Comparison of ENCODE assay signal across 12 cellular contexts in genomic region chr1:39128959-39129358, GRCh38.
DNase-seq lines count a peak whose midpoint lies in the region; ATAC-seq and TF ChIP-seq lines count a peak whose summit lies in the region.
"Had no signal": no experiment of that assay in that cellular context is flagged by ENCODE, and none has a peak within 500 bp of the region (broad histone marks: within the 10 kb centered on the region; RNA-seq: fewer than 3 reads in every experiment).

No MANE protein-coding gene starts in this region.

- no peak for TF ChIP-seq CTCF in MCF 10A (IDR thresholded peaks at IDR 0.05; ENCODE audit: unreplicated experiment)
- no peak for TF ChIP-seq CTCF in lung (IDR thresholded peaks at IDR 0.05; ENCODE audit: control extremely low read depth, extremely low read depth)
- no peak for TF ChIP-seq CTCF in GM13977 (IDR thresholded peaks at IDR 0.05; ENCODE audit: extremely low read depth, insufficient read depth, missing control alignments)

- H3K4me3 ChIP-seq in lung (no peak overlapping the region), MG63 (no peak overlapping the region)
- H3K4me3 ChIP-seq: testis had no signal

- POLR2A ChIA-PET in MCF 10A (lab: Yijun Ruan, JAX) = interaction anchor here (0.6 to 15.4 kb wide), 13 partner anchors 8 to 271 kb away, joined by 3 to 427 read pairs (median 11); partner anchors contain the start of gene NDUFS5

- DNase-seq in activated T-cell treated with anti-CD3 and anti-CD28 coated beads, Interleukin-2, amount 50 U/mL, for 72 hours = no peak
- DNase-seq in activated T-cell treated with anti-CD3 and anti-CD28 coated beads, Interleukin-2, amount 50 U/mL, for 4 hours = no peak
- peak; percentile 96 for DNase-seq in MCF 10A (ENCODE audit: unreplicated experiment)
- peak; percentile 87 for DNase-seq in lung (ENCODE audit: low spot score)
- peak; percentile 83 for DNase-seq in ureter (ENCODE audit: low spot score)
- DNase-seq in MG63 = no peak
- no peak for DNase-seq in putamen (ENCODE audit: low spot score)
- DNase-seq in GM13977 (ENCODE audit: low spot score) = no peak
- DNase-seq: NCI-H446 treated with DMSO at 0.1 percent for 48 hours; stimulated activated CD4-positive, alpha-beta T cell treated with anti-CD3 and anti-CD28 coated beads, Interleukin-2, amount 100 ng/mL, for 48 hours; testis had no signal

- no TSS peak for BruUV-seq in MCF 10A (replicated peaks; lab: Mats Ljungman, UMichigan)

- no peaks in the 10 kb centered on the region for H3K9me3 ChIP-seq in lung (ENCODE audit: control insufficient read depth in 2 of 2, insufficient read depth in 1 of 2, low read length in 1 of 2)
- H3K9me3 ChIP-seq in MG63 = no peaks in the 10 kb centered on the region
- H3K9me3 ChIP-seq: testis had no signal

- H3K36me3 ChIP-seq in lung (ENCODE audit: control insufficient read depth in 2 of 2, insufficient read depth in 2 of 2, low read length in 2 of 2) = peaks cover 0 to 1% of the 10 kb centered on the region in 2 donors
- H3K36me3 ChIP-seq in MG63 = peaks cover 8% of the 10 kb centered on the region

- H3K27me3 ChIP-seq in lung (ENCODE audit: control insufficient read depth, insufficient read depth) = no peaks in the 10 kb centered on the region
- no peaks in the 10 kb centered on the region for H3K27me3 ChIP-seq in MG63
- H3K27me3 ChIP-seq: testis had no signal

- H3K36me3 Mint-ChIP-seq in activated T-cell treated with anti-CD3 and anti-CD28 coated beads, Interleukin-2, amount 50 U/mL, for 72 hours (ENCODE audit: insufficient read depth in 2 of 2) = no peaks in the 10 kb centered on the region
- no peaks in the 10 kb centered on the region for H3K36me3 Mint-ChIP-seq in activated T-cell treated with anti-CD3 and anti-CD28 coated beads, Interleukin-2, amount 50 U/mL, for 4 hours (ENCODE audit: insufficient read depth)
- peaks cover 32% of the 10 kb centered on the region for H3K36me3 Mint-ChIP-seq in MCF 10A (ENCODE audit: insufficient read depth, unreplicated experiment)
- H3K36me3 Mint-ChIP-seq: natural killer cell treated with Interleukin-12 subunit alpha and Interleukin-12 subunit beta and Interleukin-15 and Interleukin-18, amount 100 ng/mL, for 72 hours had no signal

- intact Hi-C loops in MCF 10A (cut with micrococcal nuclease) = loop anchor here (1.0 kb wide), 2 partner anchors 63 to 129 kb away; no protein-coding TSS in a partner anchor

- no peak for ATAC-seq in activated T-cell treated with anti-CD3 and anti-CD28 coated beads, Interleukin-2, amount 50 U/mL, for 72 hours (replicated peaks in 1 of 2)
- ATAC-seq in activated T-cell treated with anti-CD3 and anti-CD28 coated beads, Interleukin-2, amount 50 U/mL, for 4 hours = no peak
- no peak for ATAC-seq in lung (ENCODE audit: insufficient read depth, low FRiP score)
- ATAC-seq: natural killer cell treated with Interleukin-12 subunit alpha and Interleukin-12 subunit beta and Interleukin-15 and Interleukin-18, amount 100 ng/mL, for 72 hours had no signal

- peaks cover 21 to 31% of the 10 kb centered on the region in 2 donors for H3K4me1 ChIP-seq in lung (ENCODE audit: control insufficient read depth in 2 of 2, insufficient read depth in 2 of 2, low read length in 2 of 2)

- no peaks in the 10 kb centered on the region for H3K4me1 Mint-ChIP-seq in activated T-cell treated with anti-CD3 and anti-CD28 coated beads, Interleukin-2, amount 50 U/mL, for 72 hours (ENCODE audit: low read depth)
- peaks cover 2% of the 10 kb centered on the region for H3K4me1 Mint-ChIP-seq in activated T-cell treated with anti-CD3 and anti-CD28 coated beads, Interleukin-2, amount 50 U/mL, for 4 hours (ENCODE audit: low read depth)
- peaks cover 60% of the 10 kb centered on the region for H3K4me1 Mint-ChIP-seq in MCF 10A (ENCODE audit: insufficient read depth, unreplicated experiment)

- H3K4me3 Mint-ChIP-seq in activated T-cell treated with anti-CD3 and anti-CD28 coated beads, Interleukin-2, amount 50 U/mL, for 72 hours = no peak overlapping the region
- H3K4me3 Mint-ChIP-seq in activated T-cell treated with anti-CD3 and anti-CD28 coated beads, Interleukin-2, amount 50 U/mL, for 4 hours = no peak overlapping the region
- no peak overlapping the region for H3K4me3 Mint-ChIP-seq in MCF 10A (ENCODE audit: unreplicated experiment)
- H3K4me3 Mint-ChIP-seq: natural killer cell treated with Interleukin-12 subunit alpha and Interleukin-12 subunit beta and Interleukin-15 and Interleukin-18, amount 100 ng/mL, for 72 hours had no signal

- H3K27ac Mint-ChIP-seq in activated T-cell treated with anti-CD3 and anti-CD28 coated beads, Interleukin-2, amount 50 U/mL, for 72 hours = peak overlapping the region; percentile 36
- peak overlapping the region; percentile 90 for H3K27ac Mint-ChIP-seq in MCF 10A (ENCODE audit: low read depth, unreplicated experiment)
- H3K27ac Mint-ChIP-seq: natural killer cell treated with Interleukin-12 subunit alpha and Interleukin-12 subunit beta and Interleukin-15 and Interleukin-18, amount 100 ng/mL, for 72 hours had no signal

- WGBS in lung, 2 donors = 65% methylated on average over 2 of the region's 2 CpGs

- no peaks in the 10 kb centered on the region for H3K9me3 Mint-ChIP-seq in activated T-cell treated with anti-CD3 and anti-CD28 coated beads, Interleukin-2, amount 50 U/mL, for 72 hours
- no peaks in the 10 kb centered on the region for H3K9me3 Mint-ChIP-seq in activated T-cell treated with anti-CD3 and anti-CD28 coated beads, Interleukin-2, amount 50 U/mL, for 4 hours
- no peaks in the 10 kb centered on the region for H3K9me3 Mint-ChIP-seq in MCF 10A (ENCODE audit: unreplicated experiment)
- H3K9me3 Mint-ChIP-seq: natural killer cell treated with Interleukin-12 subunit alpha and Interleukin-12 subunit beta and Interleukin-15 and Interleukin-18, amount 100 ng/mL, for 72 hours had no signal

- in situ Hi-C loops in GM13977 (cut with MboI; ENCODE audit: low pct_unique_long_range_greater_than_20kb, low sequenced_read_pairs, unreplicated experiment) = no loop called here

- CTCF ChIA-PET in MCF 10A (lab: Yijun Ruan, JAX) = interaction anchor here (0.6 to 4.5 kb wide), 6 partner anchors 12 to 130 kb away, joined by 3 to 22 read pairs (median 4); no protein-coding TSS in a partner anchor

- peak overlapping the region; percentile 22 to 86 for H3K27ac ChIP-seq in lung (ENCODE audit: low read depth in 1 of 2, low read length in 1 of 2)
- H3K27ac ChIP-seq: testis had no signal

- H3K27me3 Mint-ChIP-seq in activated T-cell treated with anti-CD3 and anti-CD28 coated beads, Interleukin-2, amount 50 U/mL, for 72 hours (ENCODE audit: low read depth) = no peaks in the 10 kb centered on the region
- H3K27me3 Mint-ChIP-seq in activated T-cell treated with anti-CD3 and anti-CD28 coated beads, Interleukin-2, amount 50 U/mL, for 4 hours (ENCODE audit: low read depth) = no peaks in the 10 kb centered on the region
- H3K27me3 Mint-ChIP-seq in MCF 10A (ENCODE audit: insufficient read depth, unreplicated experiment) = no peaks in the 10 kb centered on the region
- H3K27me3 Mint-ChIP-seq: natural killer cell treated with Interleukin-12 subunit alpha and Interleukin-12 subunit beta and Interleukin-15 and Interleukin-18, amount 100 ng/mL, for 72 hours had no signal

Comparison
In these comparisons a context has a peak if more than half of its experiments do, and no peak if none do; other contexts are left out.
1. DNase-seq: peak in MCF 10A (single experiment), lung (single experiment) and ureter (single experiment); none in activated T-cell treated with anti-CD3 and anti-CD28 coated beads, Interleukin-2, amount 50 U/mL, for 72 hours (0 of 2), activated T-cell treated with anti-CD3 and anti-CD28 coated beads, Interleukin-2, amount 50 U/mL, for 4 hours (single experiment), MG63 (single experiment), putamen (single experiment) and GM13977 (single experiment).